1 cellular context compared by ENCODE assay signal in genomic region chr7:77830649-77831355, GRCh38.
A peak's percentile ranks its signal among the peaks of the same experiment; 100 is the strongest.
TF ChIP-seq lines count a peak whose summit lies in the region.

No MANE protein-coding gene starts in this region.

TF ChIP-seq in K562, 482 proteins besides CTCF, POLR2A, EP300 and RAD21 (continued from another document and continues in another):
- TF ChIP-seq ZBTB11 (CRISPR knock-in tag; IDR thresholded peaks at IDR 0.05) (no peak), CBX2 (IDR thresholded peaks at IDR 0.05; ENCODE audit: insufficient read depth, low read length, poor library complexity, severe bottlenecking) (no peak), TRIM25 (IDR thresholded peaks at IDR 0.05; ENCODE audit: borderline replicate concordance) (no peak), ZNF589 (CRISPR knock-in tag; IDR thresholded peaks at IDR 0.05; ENCODE audit: low read depth) (no peak), MCM7 (IDR thresholded peaks at IDR 0.05) (no peak), SP1 (CRISPR knock-in tag; IDR thresholded peaks at IDR 0.05) (no peak), NBN (IDR thresholded peaks at IDR 0.05; ENCODE audit: low read depth) (no peak), KDM1A (IDR thresholded peaks at IDR 0.05) (0 out of 4 replicates have a peak, but pooled peaks of 1 of the 2 experiments have one; percentile 9), THRA (IDR thresholded peaks at IDR 0.05) (no peak), L3MBTL2 (IDR thresholded peaks at IDR 0.05) (peak; percentile 53; the same call in 1 of the 2 replicates), TCFL5 (CRISPR knock-in tag; conservative IDR thresholded peaks at IDR 0.05) (no peak), EWSR1 (IDR thresholded peaks at IDR 0.05; ENCODE audit: borderline replicate concordance, low read depth, partially characterized antibody) (no peak), HNRNPH1 (optimal IDR thresholded peaks at IDR 0.05; ENCODE audit: low read depth, low read length) (no peak), BHLHE40 (IDR thresholded peaks at IDR 0.05; ENCODE audit: low read length) (peak; percentile 10; the same call in 1 of the 2 replicates), ZFX (CRISPR knock-in tag; IDR thresholded peaks at IDR 0.05) (no peak), ZEB2 (IDR thresholded peaks at IDR 0.05) (no peak), ATF3 (IDR thresholded peaks at IDR 0.05) (no peak), ATF3 (CRISPR knock-in tag; conservative IDR thresholded peaks at IDR 0.05) (no peak), NKRF (IDR thresholded peaks at IDR 0.05; ENCODE audit: borderline replicate concordance) (no peak), ELF2 (CRISPR knock-in tag; IDR thresholded peaks at IDR 0.05) (no peak), HOMEZ (CRISPR knock-in tag; IDR thresholded peaks at IDR 0.05) (no peak), EP400 (IDR thresholded peaks at IDR 0.05) (no peak), NFE2 (IDR thresholded peaks at IDR 0.05; ENCODE audit: low read depth) (peak; percentile 85), ETS1 (conservative IDR thresholded peaks at IDR 0.05; ENCODE audit: control insufficient read depth, low read depth, low read length) (no peak), NFIC (IDR thresholded peaks at IDR 0.05) (no peak), ARID3B (CRISPR knock-in tag; IDR thresholded peaks at IDR 0.05; ENCODE audit: borderline replicate concordance) (no peak), POLR2B (IDR thresholded peaks at IDR 0.05; ENCODE audit: low read depth, partially characterized antibody) (no peak), LEF1 (IDR thresholded peaks at IDR 0.05) (no peak), GTF2E2 (tag; IDR thresholded peaks at IDR 0.05) (no peak), CUX1 (CRISPR knock-in tag; IDR thresholded peaks at IDR 0.05) (no peak), TARDBP (IDR thresholded peaks at IDR 0.05) (no peak), MAX (CRISPR knock-in tag; IDR thresholded peaks at IDR 0.05) (no peak), USF1 (CRISPR knock-in tag; IDR thresholded peaks at IDR 0.05) (no peak), ARNT (IDR thresholded peaks at IDR 0.05) (no peak), FOXP4 (CRISPR knock-in tag; IDR thresholded peaks at IDR 0.05; ENCODE audit: borderline replicate concordance) (no peak), PTBP1 (IDR thresholded peaks at IDR 0.05; ENCODE audit: low read depth, low read length) (no peak), CBX3 (IDR thresholded peaks at IDR 0.05; ENCODE audit: borderline replicate concordance in 1 of 2, low read length in 2 of 2) (no peak)
